In the genomic region with DNA sequence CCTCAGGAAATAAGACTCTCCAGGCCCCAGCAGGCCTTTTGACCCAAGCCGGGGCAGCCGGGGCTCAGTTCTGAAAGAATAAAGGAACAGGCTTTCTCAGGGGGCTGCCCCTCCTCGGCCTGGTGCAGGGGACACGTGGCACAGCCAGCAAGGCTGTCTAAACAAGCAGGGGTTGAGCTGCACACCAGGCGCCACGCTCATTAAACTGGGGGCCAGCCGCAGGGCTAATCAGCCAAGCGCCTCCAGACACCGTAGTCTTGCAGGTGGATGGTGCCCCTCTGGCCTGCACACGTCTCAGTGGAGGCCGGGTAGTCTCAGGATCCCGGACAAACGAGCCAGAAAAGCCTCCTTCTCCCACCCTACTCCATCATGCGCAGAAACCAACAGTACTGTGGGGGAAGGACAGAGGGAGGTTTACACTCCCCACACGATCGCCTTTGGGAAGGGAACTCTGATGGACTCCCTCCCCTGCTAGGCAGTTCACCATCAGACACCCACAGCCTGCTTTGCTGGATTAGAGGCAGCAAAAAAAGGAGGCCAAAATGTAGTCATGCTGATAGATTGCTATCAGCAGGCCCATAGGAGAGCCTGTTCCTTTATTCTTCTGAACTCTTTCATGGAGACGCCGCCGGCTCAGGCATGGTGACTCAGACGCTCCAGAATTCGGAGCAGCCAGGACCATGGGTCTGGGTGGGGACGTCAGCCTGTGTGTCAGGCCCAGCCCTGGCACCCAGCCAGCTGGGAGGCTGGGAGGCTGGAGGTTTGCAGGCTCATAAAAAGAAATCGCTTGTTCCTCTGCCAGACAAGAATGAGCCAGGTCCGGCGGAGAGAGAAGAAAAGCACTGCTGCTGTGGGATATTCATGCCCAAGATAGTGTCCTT, we compare ENCODE assay signal across 8 cellular contexts.
DNase-seq lines count a peak whose midpoint lies in the region; ATAC-seq and TF ChIP-seq lines count a peak whose summit lies in the region.

No MANE protein-coding gene starts in this region.

- POLR2A ChIA-PET in activated CD4-positive, alpha-beta memory T cell treated with anti-CD3 and anti-CD28 coated beads for 36 hours (lab: Charles Lee) = no interaction called here

- no peaks in the 10 kb centered on the region for H3K79me1 ChIP-seq in mesendoderm (ENCODE audit: low read length)

- no peak for ATAC-seq in HG02759 (IDR thresholded peaks at IDR 0.05; ENCODE audit: unreplicated experiment)
- no peak for ATAC-seq in HG03432 (IDR thresholded peaks at IDR 0.05; ENCODE audit: unreplicated experiment)

- H3K18ac ChIP-seq in mesendoderm (ENCODE audit: low read length) = peak overlapping the region; percentile 32

- H3K27me3 ChIP-seq in mesendoderm (ENCODE audit: insufficient read depth, low read length, poor library complexity) = no peaks in the 10 kb centered on the region

- intact Hi-C loops in Calu3 (cut with micrococcal nuclease; ENCODE audit: unreplicated experiment) = no loop called here
- intact Hi-C loops in activated CD4-positive, alpha-beta memory T cell treated with anti-CD3 and anti-CD28 coated beads for 36 hours (cut with micrococcal nuclease) = no loop called here

- no peaks in the 10 kb centered on the region for H3K27me3 Mint-ChIP-seq in Calu3 (ENCODE audit: unreplicated experiment)
- H3K27me3 Mint-ChIP-seq in activated CD4-positive, alpha-beta memory T cell treated with anti-CD3 and anti-CD28 coated beads for 36 hours = no peaks in the 10 kb centered on the region

- DNase-seq in Calu3 (peak; percentile 93), NCI-H2196 (lab: John Stamatoyannopoulos, UW; ENCODE audit: unreplicated experiment) (peak; percentile 68), dedifferentiated amniotic fluid mesenchymal stem cell (ENCODE audit: extremely low spot score) (peak; percentile 72), mesendoderm (peak; percentile 86), cortex of kidney (lab: John Stamatoyannopoulos, UW) (no peak)
- DNase-seq in activated CD4-positive, alpha-beta memory T cell treated with anti-CD3 and anti-CD28 coated beads for 36 hours = no peak

- H3K4me1 Mint-ChIP-seq in Calu3 (ENCODE audit: low read depth, unreplicated experiment) = peaks cover 28% of the 10 kb centered on the region
- peaks cover 3% of the 10 kb centered on the region for H3K4me1 Mint-ChIP-seq in activated CD4-positive, alpha-beta memory T cell treated with anti-CD3 and anti-CD28 coated beads for 36 hours (ENCODE audit: low read depth)

- H4K5ac ChIP-seq in mesendoderm (ENCODE audit: low read length) = no peak overlapping the region

- no peak overlapping the region for H3K4ac ChIP-seq in mesendoderm (ENCODE audit: low read depth, low read length)

- H3K79me2 ChIP-seq in mesendoderm (ENCODE audit: control insufficient read depth, insufficient read depth, low read length) = no peaks in the 10 kb centered on the region

- no peak overlapping the region for H3K4me3 ChIP-seq in mesendoderm (ENCODE audit: low read length)

- no peak overlapping the region for H2BK15ac ChIP-seq in mesendoderm (replicated peaks; ENCODE audit: low read depth)

- no peaks in the 10 kb centered on the region for H3K36me3 ChIP-seq in mesendoderm (ENCODE audit: control insufficient read depth, insufficient read depth, low read length)

- peaks cover 28% of the 10 kb centered on the region for H3K36me3 Mint-ChIP-seq in Calu3 (ENCODE audit: insufficient read depth, unreplicated experiment)
- no peaks in the 10 kb centered on the region for H3K36me3 Mint-ChIP-seq in activated CD4-positive, alpha-beta memory T cell treated with anti-CD3 and anti-CD28 coated beads for 36 hours

- no peak overlapping the region for H2BK120ac ChIP-seq in mesendoderm (ENCODE audit: low read depth, low read length)

- no peak overlapping the region for H3K4me2 ChIP-seq in mesendoderm (ENCODE audit: low read length)

- H4K8ac ChIP-seq in mesendoderm (ENCODE audit: low read depth, low read length) = no peak overlapping the region

- H3K56ac ChIP-seq in mesendoderm (ENCODE audit: low read length) = peak overlapping the region; percentile 17

- WGBS in mesendoderm (ENCODE audit: extremely low coverage, insufficient coverage, low lambda C conversion rate) = no CpG with 5 or more reads among the region's 25 CpGs

- H3K23ac ChIP-seq in mesendoderm (ENCODE audit: low read length) = no peak overlapping the region

- BruUV-seq in Calu3 (replicated peaks; lab: Mats Ljungman, UMichigan) = TSS peak; percentile 79

- no peaks in the 10 kb centered on the region for H3K9me3 Mint-ChIP-seq in Calu3 (ENCODE audit: low read depth, unreplicated experiment)
- H3K9me3 Mint-ChIP-seq in activated CD4-positive, alpha-beta memory T cell treated with anti-CD3 and anti-CD28 coated beads for 36 hours = no peaks in the 10 kb centered on the region

- no peak for TF ChIP-seq CTCF in Calu3 (IDR thresholded peaks at IDR 0.05; ENCODE audit: unreplicated experiment)

- H3K27ac Mint-ChIP-seq in Calu3 (ENCODE audit: unreplicated experiment) = peak overlapping the region; percentile 74
- H3K27ac Mint-ChIP-seq in activated CD4-positive, alpha-beta memory T cell treated with anti-CD3 and anti-CD28 coated beads for 36 hours = no peak overlapping the region

- H3K9ac ChIP-seq in mesendoderm (ENCODE audit: low read length) = no peak overlapping the region

- H2BK5ac ChIP-seq in mesendoderm (ENCODE audit: low read length) = no peak overlapping the region

- H2AK5ac ChIP-seq in mesendoderm (ENCODE audit: low read length) = no peak overlapping the region

- peak overlapping the region; percentile 33 for H3K4me3 Mint-ChIP-seq in Calu3 (ENCODE audit: low read depth, unreplicated experiment)
- H3K4me3 Mint-ChIP-seq in activated CD4-positive, alpha-beta memory T cell treated with anti-CD3 and anti-CD28 coated beads for 36 hours = no peak overlapping the region

- CTCF ChIA-PET in Calu3 (lab: Charles Lee) = interaction anchor here (1.0 kb wide), 1 partner anchor 19 kb away, joined by 3 read pairs; no protein-coding TSS in a partner anchor
- CTCF ChIA-PET in activated CD4-positive, alpha-beta memory T cell treated with anti-CD3 and anti-CD28 coated beads for 36 hours (lab: Charles Lee) = no interaction called here

- H3K27ac ChIP-seq in mesendoderm (ENCODE audit: low read depth, low read length) = peak overlapping the region; percentile 13

- H3K4me1 ChIP-seq in mesendoderm (ENCODE audit: control insufficient read depth, low read depth, low read length) = no peaks in the 10 kb centered on the region

Comparison
In these comparisons a context has a peak if more than half of its experiments do, and no peak if none do; other contexts are left out.
1. DNase-seq: peak in Calu3 (single experiment), NCI-H2196 (single experiment), dedifferentiated amniotic fluid mesenchymal stem cell (single experiment) and mesendoderm (single experiment); none in cortex of kidney (single experiment) and activated CD4-positive, alpha-beta memory T cell treated with anti-CD3 and anti-CD28 coated beads for 36 hours (single experiment).